In the genomic region with DNA sequence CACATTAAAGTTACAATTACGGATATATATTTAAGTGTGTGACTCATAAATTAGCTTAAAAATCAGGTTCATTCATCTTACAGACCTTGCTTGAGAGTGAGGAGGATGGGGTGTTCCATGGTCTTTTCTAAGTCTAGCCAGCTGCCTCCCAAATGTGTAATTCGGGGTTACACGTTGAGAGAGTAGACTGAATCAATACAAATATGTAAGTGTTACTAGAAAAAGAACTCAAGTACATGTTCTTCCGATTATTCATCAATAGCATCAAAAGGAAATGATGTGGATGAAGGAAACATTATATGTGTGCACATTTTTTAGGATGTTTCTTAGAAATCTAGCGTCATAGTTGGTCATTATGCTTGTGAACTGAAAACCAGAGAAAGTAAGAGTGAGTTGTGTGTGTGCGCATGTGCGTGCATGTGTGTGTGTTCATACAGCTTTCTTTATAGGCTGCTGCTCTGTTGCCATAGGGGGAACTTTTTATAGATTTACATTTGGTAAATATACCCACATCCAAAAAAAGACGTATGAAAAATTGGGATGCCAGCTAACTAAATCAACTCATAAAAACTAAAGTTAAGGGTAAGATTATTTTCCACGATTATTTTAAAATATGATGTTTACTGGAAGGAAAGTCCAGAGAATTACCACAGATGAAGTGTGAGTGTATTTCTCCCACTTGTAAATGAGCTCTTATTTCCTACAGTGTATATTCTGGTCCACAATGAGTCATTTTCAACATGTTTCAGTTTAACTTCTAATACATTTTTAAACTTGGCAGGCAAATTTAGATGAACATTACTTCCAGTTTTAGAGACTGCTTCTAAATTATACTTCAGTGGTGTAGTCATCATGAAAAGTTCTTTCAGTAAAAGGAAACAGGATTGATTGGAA, we compare ENCODE assay signal across 10 cellular contexts.
DNase-seq lines count a peak whose midpoint lies in the region; ATAC-seq, FAIRE-seq and TF ChIP-seq lines count a peak whose summit lies in the region.
"Had no signal": no experiment of that assay in that cellular context is flagged by ENCODE, and none has a peak within 500 bp of the region (broad histone marks: within the 10 kb centered on the region; RNA-seq: fewer than 3 reads in every experiment).

No MANE protein-coding gene starts in this region.

- intact Hi-C loops in activated CD4-positive, alpha-beta memory T cell treated with anti-CD3 and anti-CD28 coated beads for 36 hours (cut with micrococcal nuclease), result loop anchor here (1.0 to 2.0 kb wide), 5 partner anchors 83 to 851 kb away; a partner anchor contains a TSS
- intact Hi-C loops in HepG2 (cut with micrococcal nuclease; ENCODE audit: unreplicated experiment) (no loop called here), stomach (cut with DNase I; ENCODE audit: low total_unique reads) (no loop called here)

- no peaks in the 10 kb centered on the region for H3K9me3 ChIP-seq in HepG2 (ENCODE audit: low read length)
- no peaks in the 10 kb centered on the region for H3K9me3 ChIP-seq in stomach
- H3K9me3 ChIP-seq: gastroesophageal sphincter had no signal

- H3K27ac Mint-ChIP-seq in activated CD4-positive, alpha-beta memory T cell treated with anti-CD3 and anti-CD28 coated beads for 36 hours, result peak overlapping the region; percentile 83

- H3K9me3 Mint-ChIP-seq in activated CD4-positive, alpha-beta memory T cell treated with anti-CD3 and anti-CD28 coated beads for 36 hours, result no peaks in the 10 kb centered on the region

- TF ChIP-seq CTCF in HepG2 (CRISPR knock-in tag; IDR thresholded peaks at IDR 0.05), result no peak
- TF ChIP-seq CTCF in stomach (IDR thresholded peaks at IDR 0.05), result no peak

- CTCF ChIA-PET in activated CD4-positive, alpha-beta memory T cell treated with anti-CD3 and anti-CD28 coated beads for 36 hours (lab: Charles Lee), result no interaction called here
- CTCF ChIA-PET in HepG2 (lab: Yijun Ruan, JAX; ENCODE audit: low intra/inter-chr PET ratio, low total read pairs), result no interaction called here

- H4K20me1 ChIP-seq in HepG2 (ENCODE audit: insufficient read depth, low read length), result no peaks in the 10 kb centered on the region

- H3K4me1 ChIP-seq in HepG2 (ENCODE audit: insufficient read depth, low read length) (no peaks in the 10 kb centered on the region), stomach (no peaks in the 10 kb centered on the region)
- H3K4me1 ChIP-seq: gastroesophageal sphincter had no signal

- H3K4me3 ChIP-seq in HepG2 (replicated peaks in 1 of 3; ENCODE audit: insufficient read depth in 1 of 3, low read depth in 2 of 3, low read length in 3 of 3) (no peak overlapping the region), stomach (no peak overlapping the region)
- H3K4me3 ChIP-seq: gastroesophageal sphincter had no signal

- no peaks in the 10 kb centered on the region for H3K79me2 ChIP-seq in HepG2 (ENCODE audit: insufficient read depth, low read length)

- ATAC-seq in GM18858 (IDR thresholded peaks at IDR 0.05; ENCODE audit: unreplicated experiment) (peak; percentile 91), HG02759 (IDR thresholded peaks at IDR 0.05; ENCODE audit: unreplicated experiment) (peak; percentile 85), HepG2 (no peak)
- ATAC-seq: gastroesophageal sphincter had no signal

- no peak for TF ChIP-seq RAD21 in HepG2 (CRISPR knock-in tag; IDR thresholded peaks at IDR 0.05)

- peak overlapping the region; percentile 17 for H3K4me3 Mint-ChIP-seq in activated CD4-positive, alpha-beta memory T cell treated with anti-CD3 and anti-CD28 coated beads for 36 hours

- no peak for TF ChIP-seq EP300 in HepG2 (IDR thresholded peaks at IDR 0.05; ENCODE audit: low read depth in 2 of 2, low read length in 2 of 2)
- TF ChIP-seq EP300 in HepG2 (CRISPR knock-in tag; IDR thresholded peaks at IDR 0.05; ENCODE audit: borderline replicate concordance), result no peak
- no peak for TF ChIP-seq EP300 in stomach (IDR thresholded peaks at IDR 0.05)

- H3K27me3 Mint-ChIP-seq in activated CD4-positive, alpha-beta memory T cell treated with anti-CD3 and anti-CD28 coated beads for 36 hours, result no peaks in the 10 kb centered on the region

- peaks cover 20% of the 10 kb centered on the region for H3K4me1 Mint-ChIP-seq in activated CD4-positive, alpha-beta memory T cell treated with anti-CD3 and anti-CD28 coated beads for 36 hours (ENCODE audit: low read depth)

- no peak overlapping the region for H3K4me2 ChIP-seq in HepG2 (ENCODE audit: low read depth, low read length)

- no peak overlapping the region for H3K27ac ChIP-seq in HepG2 (ENCODE audit: extremely low read length, insufficient read depth, low read length)
- H3K27ac ChIP-seq in stomach, result no peak overlapping the region
- H3K27ac ChIP-seq: gastroesophageal sphincter had no signal

- POLR2A ChIA-PET in activated CD4-positive, alpha-beta memory T cell treated with anti-CD3 and anti-CD28 coated beads for 36 hours (lab: Charles Lee), result interaction anchor here (1.2 to 1.5 kb wide), 2 partner anchors 196 to 557 kb away, joined by 3 to 6 read pairs; no protein-coding TSS in a partner anchor
- POLR2A ChIA-PET in HepG2 (lab: Yijun Ruan, JAX), result no interaction called here

- TF ChIP-seq POLR2A in HepG2 (IDR thresholded peaks at IDR 0.05; ENCODE audit: insufficient read depth in 1 of 2, low read depth in 2 of 2, low read length in 2 of 2) (no peak), stomach (IDR thresholded peaks at IDR 0.05) (no peak)

- no peak overlapping the region for H2AFZ ChIP-seq in HepG2 (ENCODE audit: low read length)

- FAIRE-seq in HepG2 (lab: Jason Lieb, UNC), result no peak

- H3K36me3 ChIP-seq in HepG2 (replicated peaks in 1 of 2; ENCODE audit: control insufficient read depth in 1 of 2, insufficient read depth in 2 of 2, low read length in 2 of 2), result no peaks in the 10 kb centered on the region; a peak in 1 of 5 replicates
- H3K36me3 ChIP-seq in stomach, result peaks cover 0 to 25% (median 17%) of the 10 kb centered on the region in 4 donors

- 98% methylated on average over 9 of the region's 9 CpGs for WGBS in HepG2 (ENCODE audit: low lambda C conversion rate)
- 78 to 85% (median 84%) methylated on average over 9 of the region's 9 CpGs for WGBS in stomach, 5 donors

- in situ Hi-C loops in HepG2 (cut with HindIII; ENCODE audit: extremely low pct_ligation_motif_present, low pct_unique_long_range_greater_than_20kb), result no loop called here

- peaks cover 28% of the 10 kb centered on the region for H3K36me3 Mint-ChIP-seq in activated CD4-positive, alpha-beta memory T cell treated with anti-CD3 and anti-CD28 coated beads for 36 hours

- DNase-seq in AG08395 (ENCODE audit: low spot score), result peak; percentile 45
- DNase-seq in activated CD4-positive, alpha-beta memory T cell treated with anti-CD3 and anti-CD28 coated beads for 36 hours, result peak; percentile 51
- no peak for DNase-seq in HepG2 (ENCODE audit: low spot score)
- DNase-seq in NCI-H82 (lab: John Stamatoyannopoulos, UW), result no peak
- DNase-seq in stomach, result no peak
- DNase-seq in NCI-H345 treated with DMSO at 0.1 percent for 48 hours (lab: John Stamatoyannopoulos, UW; ENCODE audit: unreplicated experiment), result no peak
- DNase-seq: NCI-H2029 had no signal

- no peaks in the 10 kb centered on the region for H3K27me3 ChIP-seq in HepG2 (ENCODE audit: control insufficient read depth in 1 of 2, insufficient read depth in 2 of 2, low read length in 2 of 2)
- H3K27me3 ChIP-seq in stomach, result no peaks in the 10 kb centered on the region
- H3K27me3 ChIP-seq: gastroesophageal sphincter had no signal

- BruUV-seq in HepG2 (replicated peaks; lab: Mats Ljungman, UMichigan), result no TSS peak

- H3K9ac ChIP-seq in HepG2 (ENCODE audit: insufficient read depth, low read depth, low read length), result no peak overlapping the region

TF ChIP-seq in HepG2, 621 proteins besides CTCF, POLR2A, EP300 and RAD21 (continues in another document):
- TF ChIP-seq CENPX (CRISPR knock-in tag; IDR thresholded peaks at IDR 0.05) (no peak), ZNF3 (CRISPR knock-in tag; IDR thresholded peaks at IDR 0.05) (no peak), NFIB (CRISPR knock-in tag; IDR thresholded peaks at IDR 0.05; ENCODE audit: borderline replicate concordance) (no peak), ZNF317 (CRISPR knock-in tag; IDR thresholded peaks at IDR 0.05) (no peak), SMYD3 (CRISPR knock-in tag; IDR thresholded peaks at IDR 0.05) (no peak)
- TF ChIP-seq, protein P1, sequence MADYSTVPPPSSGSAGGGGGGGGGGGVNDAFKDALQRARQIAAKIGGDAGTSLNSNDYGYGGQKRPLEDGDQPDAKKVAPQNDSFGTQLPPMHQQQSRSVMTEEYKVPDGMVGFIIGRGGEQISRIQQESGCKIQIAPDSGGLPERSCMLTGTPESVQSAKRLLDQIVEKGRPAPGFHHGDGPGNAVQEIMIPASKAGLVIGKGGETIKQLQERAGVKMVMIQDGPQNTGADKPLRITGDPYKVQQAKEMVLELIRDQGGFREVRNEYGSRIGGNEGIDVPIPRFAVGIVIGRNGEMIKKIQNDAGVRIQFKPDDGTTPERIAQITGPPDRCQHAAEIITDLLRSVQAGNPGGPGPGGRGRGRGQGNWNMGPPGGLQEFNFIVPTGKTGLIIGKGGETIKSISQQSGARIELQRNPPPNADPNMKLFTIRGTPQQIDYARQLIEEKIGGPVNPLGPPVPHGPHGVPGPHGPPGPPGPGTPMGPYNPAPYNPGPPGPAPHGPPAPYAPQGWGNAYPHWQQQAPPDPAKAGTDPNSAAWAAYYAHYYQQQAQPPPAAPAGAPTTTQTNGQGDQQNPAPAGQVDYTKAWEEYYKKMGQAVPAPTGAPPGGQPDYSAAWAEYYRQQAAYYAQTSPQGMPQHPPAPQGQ (CRISPR knock-in tag; IDR thresholded peaks at IDR 0.05; ENCODE audit: borderline replicate concordance), result no peak
- TF ChIP-seq, protein P2, sequence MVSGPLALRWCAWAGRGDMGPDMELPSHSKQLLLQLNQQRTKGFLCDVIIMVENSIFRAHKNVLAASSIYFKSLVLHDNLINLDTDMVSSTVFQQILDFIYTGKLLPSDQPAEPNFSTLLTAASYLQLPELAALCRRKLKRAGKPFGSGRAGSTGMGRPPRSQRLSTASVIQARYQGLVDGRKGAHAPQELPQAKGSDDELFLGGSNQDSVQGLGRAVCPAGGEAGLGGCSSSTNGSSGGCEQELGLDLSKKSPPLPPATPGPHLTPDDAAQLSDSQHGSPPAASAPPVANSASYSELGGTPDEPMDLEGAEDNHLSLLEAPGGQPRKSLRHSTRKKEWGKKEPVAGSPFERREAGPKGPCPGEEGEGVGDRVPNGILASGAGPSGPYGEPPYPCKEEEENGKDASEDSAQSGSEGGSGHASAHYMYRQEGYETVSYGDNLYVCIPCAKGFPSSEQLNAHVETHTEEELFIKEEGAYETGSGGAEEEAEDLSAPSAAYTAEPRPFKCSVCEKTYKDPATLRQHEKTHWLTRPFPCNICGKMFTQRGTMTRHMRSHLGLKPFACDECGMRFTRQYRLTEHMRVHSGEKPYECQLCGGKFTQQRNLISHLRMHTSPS (CRISPR knock-in tag; IDR thresholded peaks at IDR 0.05; ENCODE audit: low read depth), result no peak
- TF ChIP-seq, protein P3, sequence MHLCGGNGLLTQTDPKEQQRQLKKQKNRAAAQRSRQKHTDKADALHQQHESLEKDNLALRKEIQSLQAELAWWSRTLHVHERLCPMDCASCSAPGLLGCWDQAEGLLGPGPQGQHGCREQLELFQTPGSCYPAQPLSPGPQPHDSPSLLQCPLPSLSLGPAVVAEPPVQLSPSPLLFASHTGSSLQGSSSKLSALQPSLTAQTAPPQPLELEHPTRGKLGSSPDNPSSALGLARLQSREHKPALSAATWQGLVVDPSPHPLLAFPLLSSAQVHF (CRISPR knock-in tag; IDR thresholded peaks at IDR 0.05), result no peak

Comparison
In these comparisons a context has a peak if more than half of its experiments do, and no peak if none do; other contexts are left out.
1. DNase-seq: peak in AG08395 (single experiment) and activated CD4-positive, alpha-beta memory T cell treated with anti-CD3 and anti-CD28 coated beads for 36 hours (single experiment); none in HepG2 (single experiment), NCI-H82 (single experiment), stomach (single experiment) and NCI-H345 treated with DMSO at 0.1 percent for 48 hours (single experiment).